ENCODE assay signal across 11 cellular contexts in the genomic region with DNA sequence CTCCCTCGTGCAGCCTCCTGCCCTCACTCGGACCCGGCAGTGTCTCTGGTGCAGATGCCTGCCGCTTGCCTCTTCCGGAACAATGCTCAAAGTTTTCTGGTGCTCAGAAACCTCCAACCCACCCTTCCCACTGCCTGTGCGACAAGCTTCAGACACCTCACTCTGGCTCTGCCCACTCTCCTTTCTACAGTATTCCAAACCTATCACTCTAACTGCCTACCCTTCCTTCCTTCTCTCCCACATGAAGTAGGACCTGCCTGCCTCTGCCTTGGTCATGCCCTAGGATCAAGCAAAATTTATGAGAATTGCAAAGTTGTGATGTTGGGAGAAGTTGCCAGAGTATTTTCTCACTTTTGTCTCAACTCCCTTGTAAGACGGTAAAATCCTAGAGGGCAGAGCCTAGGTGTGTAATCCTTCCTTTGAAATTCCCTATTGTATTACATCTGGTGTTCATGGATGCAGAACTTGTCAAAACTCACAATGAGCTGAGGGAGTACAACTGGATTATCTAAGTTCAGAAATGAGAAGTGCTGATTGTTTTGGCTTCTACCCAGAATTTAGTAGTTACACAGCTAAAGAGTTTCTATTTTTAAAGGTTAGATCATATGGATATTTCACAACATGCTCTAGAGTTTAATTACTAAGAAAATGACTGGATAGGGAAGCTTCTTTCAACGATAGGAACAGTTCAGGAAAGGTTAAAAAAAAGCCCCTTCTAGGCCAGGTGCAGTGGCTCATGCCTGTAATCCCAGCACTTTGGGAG. TPM values are rescaled to one million over a fixed set of nuclear protein-coding genes. Genes with fewer than 3 reads are reported as not detected.
A peak's percentile ranks its signal among the peaks of the same experiment; 100 is the strongest.
DNase-seq lines count a peak whose midpoint lies in the region; ATAC-seq and TF ChIP-seq lines count a peak whose summit lies in the region.
"Had no signal": no experiment of that assay in that cellular context is flagged by ENCODE, and none has a peak within 500 bp of the region (broad histone marks: within the 10 kb centered on the region; RNA-seq: fewer than 3 reads in every experiment).

No MANE protein-coding gene starts in this region.

- CTCF ChIA-PET in activated CD8-positive, alpha-beta T cell treated with anti-CD3 and anti-CD28 coated beads for 36 hours (lab: Charles Lee): interaction anchor here (0.7 to 1.9 kb wide), 3 partner anchors 63 to 124 kb away, joined by 3 to 4 read pairs (median 4); no protein-coding TSS in a partner anchor

- no peaks in the 10 kb centered on the region for H3K9me3 Mint-ChIP-seq in activated CD8-positive, alpha-beta T cell treated with anti-CD3 and anti-CD28 coated beads for 36 hours
- no peaks in the 10 kb centered on the region for H3K9me3 Mint-ChIP-seq in immature natural killer cell
- H3K9me3 Mint-ChIP-seq: activated naive CD4-positive, alpha-beta T cell treated with anti-CD3 and anti-CD28 coated beads for 36 hours had no signal

- no peak overlapping the region for H3K4me3 ChIP-seq in right atrium auricular region

- peaks cover 15% of the 10 kb centered on the region for H3K36me3 Mint-ChIP-seq in activated CD8-positive, alpha-beta T cell treated with anti-CD3 and anti-CD28 coated beads for 36 hours (ENCODE audit: low read depth)
- peaks cover 13 to 28% (median 24%) of the 10 kb centered on the region in 3 donors for H3K36me3 Mint-ChIP-seq in immature natural killer cell

- intact Hi-C loops in left ventricle myocardium superior (cut with micrococcal nuclease): no loop called here
- intact Hi-C loops in activated CD8-positive, alpha-beta T cell treated with anti-CD3 and anti-CD28 coated beads for 36 hours (cut with micrococcal nuclease): no loop called here

- no peaks in the 10 kb centered on the region for H3K27me3 Mint-ChIP-seq in activated CD8-positive, alpha-beta T cell treated with anti-CD3 and anti-CD28 coated beads for 36 hours
- H3K27me3 Mint-ChIP-seq in immature natural killer cell (ENCODE audit: low read depth in 3 of 3): peaks cover 0 to 14% (median 7%) of the 10 kb centered on the region in 3 donors

- peak; percentile 39 for ATAC-seq in left ventricle myocardium superior
- ATAC-seq in activated CD8-positive, alpha-beta T cell treated with anti-CD3 and anti-CD28 coated beads for 36 hours: no peak
- ATAC-seq in HG02623 (IDR thresholded peaks at IDR 0.05; ENCODE audit: unreplicated experiment): no peak
- ATAC-seq in GM21737 (IDR thresholded peaks at IDR 0.05; ENCODE audit: unreplicated experiment): no peak
- no peak for ATAC-seq in GM19351 (IDR thresholded peaks at IDR 0.05; ENCODE audit: unreplicated experiment)

- H3K36me3 ChIP-seq in right atrium auricular region: no peaks in the 10 kb centered on the region

- H3K4me1 ChIP-seq in right atrium auricular region: peaks cover 0 to 38% of the 10 kb centered on the region in 2 donors

- H3K27me3 ChIP-seq in right atrium auricular region: no peaks in the 10 kb centered on the region

- POLR2A ChIA-PET in activated CD8-positive, alpha-beta T cell treated with anti-CD3 and anti-CD28 coated beads for 36 hours (lab: Charles Lee): interaction anchor here (0.6 kb wide), 1 partner anchor 53 kb away, joined by 4 read pairs; no protein-coding TSS in a partner anchor

- H3K4me1 Mint-ChIP-seq in activated CD8-positive, alpha-beta T cell treated with anti-CD3 and anti-CD28 coated beads for 36 hours (ENCODE audit: low read depth): peaks cover 57% of the 10 kb centered on the region
- H3K4me1 Mint-ChIP-seq in immature natural killer cell: peaks cover 87 to 88% of the 10 kb centered on the region in 2 donors

- H3K27ac ChIP-seq in right atrium auricular region: no peak overlapping the region

- no peak for DNase-seq in left ventricle myocardium superior
- DNase-seq in right atrium auricular region (ENCODE audit: low spot score): no peak
- DNase-seq in activated CD8-positive, alpha-beta T cell treated with anti-CD3 and anti-CD28 coated beads for 36 hours: no peak
- no peak for DNase-seq in immature natural killer cell
- no peak for DNase-seq in T-helper 2 cell
- DNase-seq: activated naive CD4-positive, alpha-beta T cell treated with anti-CD3 and anti-CD28 coated beads for 36 hours; C1 segment of cervical spinal cord; stimulated activated CD4-positive, alpha-beta T cell treated with anti-CD3 and anti-CD28 coated beads, Interleukin-12 subunit alpha, Interleukin-12 subunit beta, amount 100 ng/mL, for 4 hours had no signal

- no peaks in the 10 kb centered on the region for H3K9me3 ChIP-seq in right atrium auricular region

- no peak for TF ChIP-seq CTCF in right atrium auricular region (IDR thresholded peaks at IDR 0.05)
- TF ChIP-seq CTCF in activated CD8-positive, alpha-beta T cell treated with anti-CD3 and anti-CD28 coated beads for 36 hours (IDR thresholded peaks at IDR 0.05): no peak

- H3K4me3 Mint-ChIP-seq in activated CD8-positive, alpha-beta T cell treated with anti-CD3 and anti-CD28 coated beads for 36 hours: no peak overlapping the region
- H3K4me3 Mint-ChIP-seq in immature natural killer cell: peak overlapping the region; percentile 68 to 91 (median 79)
- H3K4me3 Mint-ChIP-seq: activated naive CD4-positive, alpha-beta T cell treated with anti-CD3 and anti-CD28 coated beads for 36 hours had no signal

- peak overlapping the region; percentile 50 for H3K27ac Mint-ChIP-seq in activated CD8-positive, alpha-beta T cell treated with anti-CD3 and anti-CD28 coated beads for 36 hours
- peak overlapping the region; percentile 88 to 96 (median 91) for H3K27ac Mint-ChIP-seq in immature natural killer cell
- H3K27ac Mint-ChIP-seq: activated naive CD4-positive, alpha-beta T cell treated with anti-CD3 and anti-CD28 coated beads for 36 hours had no signal

RNA-seq across cellular contexts. Expression of a gene that starts 7.2 kb away (rescaled TPM):
- total RNA-seq in left ventricle myocardium superior: 13.3 TPM
- total RNA-seq in right atrium auricular region: 10 to 100 TPM; 16.2 to 26.4 TPM
- 10 to 100 TPM; 21.5 to 22.9 TPM for total RNA-seq in activated CD8-positive, alpha-beta T cell treated with anti-CD3 and anti-CD28 coated beads for 36 hours
- 10 to 100 TPM; 25.1 to 83.2 (median 47.2) TPM for polyA plus RNA-seq in immature natural killer cell
